In genomic region chr18:45752681-45753080, GRCh38 we compare ENCODE assay signal across 27 cellular contexts. TPM values are rescaled to one million over a fixed set of nuclear protein-coding genes. Genes with fewer than 3 reads are reported as not detected.
"Had no signal": no experiment of that assay in that cellular context is flagged by ENCODE, and none has a peak within 500 bp of the region (broad histone marks: within the 10 kb centered on the region; RNA-seq: fewer than 3 reads in every experiment).

No MANE protein-coding gene starts in this region.

- H3K36me3 Mint-ChIP-seq: naive B cell; natural killer cell treated with Interleukin-12 subunit alpha and Interleukin-12 subunit beta and Interleukin-15 and Interleukin-18, amount 100 ng/mL, for 72 hours; stimulated activated naive B cell treated with anti-CD40 and anti-IgM and Interleukin-4, amounts not matched to agents 10 μg/mL and 1 μg/mL and 100 μg/mL, for 72 hours had no signal

- H3K9me3 Mint-ChIP-seq: natural killer cell treated with Interleukin-12 subunit alpha and Interleukin-12 subunit beta and Interleukin-15 and Interleukin-18, amount 100 ng/mL, for 72 hours; stimulated activated naive CD8-positive, alpha-beta T cell treated with anti-CD3 and anti-CD28 coated beads, Interleukin-15, Interleukin-2, amounts not matched to agents 100 ng/mL and 50 ng/mL, for 24 hours had no signal

- H3K4me3 Mint-ChIP-seq: naive B cell; natural killer cell treated with Interleukin-12 subunit alpha and Interleukin-12 subunit beta and Interleukin-15 and Interleukin-18, amount 100 ng/mL, for 72 hours; neural crest cell; stimulated activated naive B cell treated with anti-CD40 and anti-IgM and Interleukin-4, amounts not matched to agents 10 μg/mL and 1 μg/mL and 100 μg/mL, for 72 hours; stimulated activated naive CD8-positive, alpha-beta T cell treated with anti-CD3 and anti-CD28 coated beads, Interleukin-15, Interleukin-2, amounts not matched to agents 100 ng/mL and 50 ng/mL, for 24 hours had no signal

- H3K9me3 ChIP-seq: esophagus muscularis mucosa, heart right ventricle, lower lobe of right lung, neutrophil, prostate gland, sigmoid colon, transverse colon, vagina had no signal

- H3K4me1 ChIP-seq: lower lobe of right lung, vagina had no signal

- DNase-seq: dermis blood vessel endothelial cell; effector memory CD4-positive, alpha-beta T cell; foreskin melanocyte; glutamatergic neuron; heart right ventricle; hippocampal formation; left cardiac atrium; left ventricle myocardium superior; lower lobe of right lung; naive B cell; right cardiac atrium; sigmoid colon; stimulated activated CD4-positive, alpha-beta T cell treated with anti-CD3 and anti-CD28 coated beads, Interleukin-15, amount 100 ng/mL, for 24 hours; stimulated activated CD4-positive, alpha-beta T cell treated with anti-CD3 and anti-CD28 coated beads, Interleukin-2, amount 100 ng/mL, for 48 hours; stimulated activated naive B cell treated with anti-CD40 and anti-IgM and Interleukin-4, amounts not matched to agents 10 μg/mL and 1 μg/mL and 100 μg/mL, for 72 hours; transverse colon had no signal

- ATAC-seq: heart right ventricle; left ventricle myocardium superior; lower lobe of right lung; natural killer cell treated with Interleukin-12 subunit alpha and Interleukin-12 subunit beta and Interleukin-15 and Interleukin-18, amount 100 ng/mL, for 72 hours; right cardiac atrium; stimulated activated naive B cell treated with anti-CD40 and anti-IgM and Interleukin-4, amounts not matched to agents 10 μg/mL and 1 μg/mL and 100 μg/mL, for 72 hours had no signal

- H3K4me3 ChIP-seq: coronary artery, esophagus muscularis mucosa, heart right ventricle, lower lobe of right lung, prostate gland, sigmoid colon, skin epidermis, transverse colon, vagina had no signal

- H3K27ac ChIP-seq: esophagus muscularis mucosa, heart right ventricle, lower lobe of right lung, neutrophil, prostate gland, sigmoid colon, skin epidermis, transverse colon, vagina had no signal

- H3K27ac Mint-ChIP-seq: naive B cell; natural killer cell treated with Interleukin-12 subunit alpha and Interleukin-12 subunit beta and Interleukin-15 and Interleukin-18, amount 100 ng/mL, for 72 hours; stimulated activated naive B cell treated with anti-CD40 and anti-IgM and Interleukin-4, amounts not matched to agents 10 μg/mL and 1 μg/mL and 100 μg/mL, for 72 hours; stimulated activated naive CD8-positive, alpha-beta T cell treated with anti-CD3 and anti-CD28 coated beads, Interleukin-15, Interleukin-2, amounts not matched to agents 100 ng/mL and 50 ng/mL, for 24 hours had no signal

- H3K36me3 ChIP-seq: esophagus muscularis mucosa, lower lobe of right lung, neutrophil, prostate gland, sigmoid colon, transverse colon, vagina had no signal

- H3K27me3 ChIP-seq: esophagus muscularis mucosa, heart right ventricle, sigmoid colon, transverse colon, vagina had no signal

RNA-seq across cellular contexts. Expression of gene SLC14A1, which starts 28.7 kb away (rescaled TPM):
- total RNA-seq: dermis blood vessel endothelial cell, endothelial cell of umbilical vein, epithelial cell of proximal tubule, neural crest cell had no signal
- polyA plus RNA-seq: endothelial cell of umbilical vein had no signal
